Comparison of ENCODE assay signal across 1 cellular context in genomic region chr1:39127513-39127912, GRCh38.
TF ChIP-seq lines count a peak whose summit lies in the region.

No MANE protein-coding gene starts in this region.

TF ChIP-seq in A549, 52 proteins besides CTCF, POLR2A, EP300 and RAD21 (continued from another document):
- TF ChIP-seq REST (IDR thresholded peaks at IDR 0.05) (no peak), ZFP36 (IDR thresholded peaks at IDR 0.05; ENCODE audit: borderline replicate concordance, partially characterized antibody) (no peak), RARB (CRISPR knock-in tag; IDR thresholded peaks at IDR 0.05) (no peak), GATA3 (IDR thresholded peaks at IDR 0.05; ENCODE audit: borderline replicate concordance) (no peak), TFCP2L1 (CRISPR knock-in tag; IDR thresholded peaks at IDR 0.05) (no peak), CBX8 (IDR thresholded peaks at IDR 0.05) (no peak), ESRRA (IDR thresholded peaks at IDR 0.05; ENCODE audit: borderline replicate concordance, low read length) (no peak)
TF ChIP-seq in A549: peak in this region for 0.
